Comparison of ENCODE assay signal across 27 cellular contexts in genomic region chr6:121187200-121187832, GRCh38.
"Had no signal": no experiment of that assay in that cellular context is flagged by ENCODE, and none has a peak within 500 bp of the region (broad histone marks: within the 10 kb centered on the region; RNA-seq: fewer than 3 reads in every experiment).

No MANE protein-coding gene starts in this region.

- H3K4me1 ChIP-seq: ascending aorta, esophagus muscularis mucosa, pancreas, psoas muscle, testis had no signal

- DNase-seq: activated CD4-positive, alpha-beta T cell treated with anti-CD3 and anti-CD28 coated beads for 48 hours; activated CD4-positive, alpha-beta T cell treated with anti-CD3 and anti-CD28 coated beads, Interleukin-2, amount 50 U/mL, for 48 hours; activated CD8-positive, alpha-beta memory T cell treated with anti-CD3 and anti-CD28 coated beads for 24 hours; activated effector memory CD4-positive, alpha-beta T cell treated with Interleukin-2 at 50 U/mL for 16 hours; activated naive CD4-positive, alpha-beta T cell treated with Interleukin-2 at 50 U/mL for 16 hours; activated naive CD8-positive, alpha-beta T cell treated with anti-CD3 and anti-CD28 coated beads for 36 hours; brain microvascular endothelial cell; dorsolateral prefrontal cortex; effector memory CD4-positive, alpha-beta T cell; left cardiac atrium; naive B cell; nucleus accumbens; pancreas; psoas muscle; right cardiac atrium; stimulated activated CD4-positive, alpha-beta T cell treated with anti-CD3 and anti-CD28 coated beads, Interleukin-2, amount 100 ng/mL, for 48 hours; stimulated activated naive CD4-positive, alpha-beta T cell treated with Interleukin-2 at 50 U/mL for 16 hours; testis; transverse colon had no signal

- H3K36me3 ChIP-seq: ascending aorta, brain microvascular endothelial cell, esophagus muscularis mucosa, pancreas, transverse colon had no signal

- H3K27me3 Mint-ChIP-seq: activated naive CD8-positive, alpha-beta T cell treated with anti-CD3 and anti-CD28 coated beads for 36 hours; naive B cell had no signal

- H3K27me3 ChIP-seq: ascending aorta, brain microvascular endothelial cell, dorsolateral prefrontal cortex, esophagus muscularis mucosa, pancreas, testis, transverse colon had no signal

- H3K36me3 Mint-ChIP-seq: naive B cell had no signal

- ATAC-seq: activated CD4-positive, CD25-positive, alpha-beta regulatory T cell treated with anti-CD3 and anti-CD28 coated beads, Interleukin-2, amount 50 U/mL, for 24 hours; left cardiac atrium; pancreas; psoas muscle; right cardiac atrium had no signal

- H3K4me3 ChIP-seq: ascending aorta, coronary artery, dorsolateral prefrontal cortex, esophagus muscularis mucosa, pancreas, psoas muscle, testis, transverse colon had no signal

- H3K9me3 ChIP-seq: ascending aorta, esophagus muscularis mucosa, pancreas, psoas muscle, testis, transverse colon had no signal

- H3K27ac Mint-ChIP-seq: activated naive CD8-positive, alpha-beta T cell treated with anti-CD3 and anti-CD28 coated beads for 36 hours; naive B cell had no signal

- H3K9me3 Mint-ChIP-seq: activated naive CD8-positive, alpha-beta T cell treated with anti-CD3 and anti-CD28 coated beads for 36 hours; naive B cell had no signal

- H3K4me3 Mint-ChIP-seq: activated naive CD8-positive, alpha-beta T cell treated with anti-CD3 and anti-CD28 coated beads for 36 hours; naive B cell had no signal

- H3K27ac ChIP-seq: ascending aorta, brain microvascular endothelial cell, coronary artery, dorsolateral prefrontal cortex, esophagus muscularis mucosa, pancreas, psoas muscle, testis, transverse colon, VCaP had no signal

- FAIRE-seq: frontal cortex, islet of Langerhans, pancreas, urothelium cell line had no signal

- H3K4me1 Mint-ChIP-seq: activated naive CD8-positive, alpha-beta T cell treated with anti-CD3 and anti-CD28 coated beads for 36 hours; naive B cell had no signal
